7 cellular contexts compared by ENCODE assay signal in genomic region chr11:86068951-86069407, GRCh38. TPM values are rescaled to one million over a fixed set of nuclear protein-coding genes. Genes with fewer than 3 reads are reported as not detected.
A peak's percentile ranks its signal among the peaks of the same experiment; 100 is the strongest.
DNase-seq lines count a peak whose midpoint lies in the region; ATAC-seq and TF ChIP-seq lines count a peak whose summit lies in the region.

Gene PICALM (minus strand): TSS chr11:86069084. CDS start chr11:86068780, 304 bp downstream.

- peaks cover 48% of the 10 kb centered on the region for H3K79me2 ChIP-seq in hepatocyte

- ATAC-seq in GM18508 (IDR thresholded peaks at IDR 0.05; ENCODE audit: insufficient read depth, unreplicated experiment) (peak; percentile 70), HG03025 (IDR thresholded peaks at IDR 0.05; ENCODE audit: low FRiP score, unreplicated experiment) (peak; percentile 73)

- no peaks in the 10 kb centered on the region for H3K36me3 ChIP-seq in hepatocyte (replicated peaks; ENCODE audit: insufficient read depth, low read depth)

- WGBS in hepatocyte (ENCODE audit: low lambda C conversion rate, missing lambda C conversion rate): 2% methylated on average over 24 of the region's 48 CpGs

- peak within 1 kb of the TSS; percentile 99 for H3K27ac ChIP-seq in hepatocyte

- peak within 1 kb of the TSS; percentile 58 for H2AFZ ChIP-seq in hepatocyte

- no peaks in the 10 kb centered on the region for H3K9me3 ChIP-seq in hepatocyte (ENCODE audit: low read depth)

- peak within 1 kb of the TSS; percentile 75 for H3K4me2 ChIP-seq in hepatocyte

- H3K9me2 ChIP-seq in hepatocyte (replicated peaks; ENCODE audit: insufficient read depth): no peaks in the 10 kb centered on the region

- peak within 1 kb of the TSS; percentile 30 for H3K4me3 ChIP-seq in hepatocyte

- DNase-seq in NCI-H2081 (lab: John Stamatoyannopoulos, UW): peak; percentile 97 to 98
- peak; percentile 90 for DNase-seq in T1000 (lab: John Stamatoyannopoulos, UW)
- DNase-seq in astrocyte of the hippocampus (ENCODE audit: low read depth, low spot score): peak; percentile 100
- DNase-seq in hepatocyte (ENCODE audit: low spot score): peak; percentile 100
- peak; percentile 97 for DNase-seq in retina

- no peaks in the 10 kb centered on the region for H3K27me3 ChIP-seq in hepatocyte

- H3K4me1 ChIP-seq in hepatocyte (ENCODE audit: insufficient read depth): peaks cover 21% of the 10 kb centered on the region

- peaks cover 39% of the 10 kb centered on the region for H4K20me1 ChIP-seq in hepatocyte (ENCODE audit: insufficient read depth, poor library complexity, severe bottlenecking)

- TF ChIP-seq CTCF in hepatocyte (IDR thresholded peaks at IDR 0.05; ENCODE audit: poor library complexity): no peak

RNA-seq across cellular contexts. Expression of gene PICALM, which starts in this region (rescaled TPM):
- 197 and 248 TPM in 2 replicates for total RNA-seq in hepatocyte
- 46.4 and 47.7 TPM in 2 replicates for polyA plus RNA-seq in hepatocyte

Comparison
In these comparisons a context has a peak if more than half of its experiments do, and no peak if none do; other contexts are left out.
1. Peak in every context shown above with its lines: DNase-seq, ATAC-seq, H3K4me3 ChIP-seq and H3K27ac ChIP-seq.